ENCODE assay signal across 2 cellular contexts in the genomic region with DNA sequence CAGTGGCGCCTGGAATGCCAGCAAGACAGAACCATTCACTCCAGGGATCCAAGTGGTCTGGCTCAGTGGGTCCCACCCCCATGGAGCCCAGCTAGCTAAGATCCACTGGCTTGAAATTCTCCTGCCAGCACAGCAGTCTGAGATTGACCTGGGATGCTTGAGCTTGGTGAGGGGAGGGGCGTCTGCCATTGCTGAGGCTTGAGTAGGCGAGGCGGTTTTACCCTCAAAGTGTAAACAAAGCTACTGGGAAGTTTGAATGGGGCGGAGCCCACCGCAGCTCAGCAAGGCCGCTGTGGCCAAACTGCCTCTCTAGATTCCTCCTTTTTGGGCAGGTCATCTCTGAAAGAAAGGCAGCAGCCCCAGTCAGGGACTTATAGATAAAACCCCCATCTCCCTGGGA.
TF ChIP-seq lines count a peak whose summit lies in the region.

No MANE protein-coding gene starts in this region.

TF ChIP-seq in GM23338, 12 proteins besides CTCF, POLR2A, EP300 and RAD21 (continues in another document):
- TF ChIP-seq, protein P1, sequence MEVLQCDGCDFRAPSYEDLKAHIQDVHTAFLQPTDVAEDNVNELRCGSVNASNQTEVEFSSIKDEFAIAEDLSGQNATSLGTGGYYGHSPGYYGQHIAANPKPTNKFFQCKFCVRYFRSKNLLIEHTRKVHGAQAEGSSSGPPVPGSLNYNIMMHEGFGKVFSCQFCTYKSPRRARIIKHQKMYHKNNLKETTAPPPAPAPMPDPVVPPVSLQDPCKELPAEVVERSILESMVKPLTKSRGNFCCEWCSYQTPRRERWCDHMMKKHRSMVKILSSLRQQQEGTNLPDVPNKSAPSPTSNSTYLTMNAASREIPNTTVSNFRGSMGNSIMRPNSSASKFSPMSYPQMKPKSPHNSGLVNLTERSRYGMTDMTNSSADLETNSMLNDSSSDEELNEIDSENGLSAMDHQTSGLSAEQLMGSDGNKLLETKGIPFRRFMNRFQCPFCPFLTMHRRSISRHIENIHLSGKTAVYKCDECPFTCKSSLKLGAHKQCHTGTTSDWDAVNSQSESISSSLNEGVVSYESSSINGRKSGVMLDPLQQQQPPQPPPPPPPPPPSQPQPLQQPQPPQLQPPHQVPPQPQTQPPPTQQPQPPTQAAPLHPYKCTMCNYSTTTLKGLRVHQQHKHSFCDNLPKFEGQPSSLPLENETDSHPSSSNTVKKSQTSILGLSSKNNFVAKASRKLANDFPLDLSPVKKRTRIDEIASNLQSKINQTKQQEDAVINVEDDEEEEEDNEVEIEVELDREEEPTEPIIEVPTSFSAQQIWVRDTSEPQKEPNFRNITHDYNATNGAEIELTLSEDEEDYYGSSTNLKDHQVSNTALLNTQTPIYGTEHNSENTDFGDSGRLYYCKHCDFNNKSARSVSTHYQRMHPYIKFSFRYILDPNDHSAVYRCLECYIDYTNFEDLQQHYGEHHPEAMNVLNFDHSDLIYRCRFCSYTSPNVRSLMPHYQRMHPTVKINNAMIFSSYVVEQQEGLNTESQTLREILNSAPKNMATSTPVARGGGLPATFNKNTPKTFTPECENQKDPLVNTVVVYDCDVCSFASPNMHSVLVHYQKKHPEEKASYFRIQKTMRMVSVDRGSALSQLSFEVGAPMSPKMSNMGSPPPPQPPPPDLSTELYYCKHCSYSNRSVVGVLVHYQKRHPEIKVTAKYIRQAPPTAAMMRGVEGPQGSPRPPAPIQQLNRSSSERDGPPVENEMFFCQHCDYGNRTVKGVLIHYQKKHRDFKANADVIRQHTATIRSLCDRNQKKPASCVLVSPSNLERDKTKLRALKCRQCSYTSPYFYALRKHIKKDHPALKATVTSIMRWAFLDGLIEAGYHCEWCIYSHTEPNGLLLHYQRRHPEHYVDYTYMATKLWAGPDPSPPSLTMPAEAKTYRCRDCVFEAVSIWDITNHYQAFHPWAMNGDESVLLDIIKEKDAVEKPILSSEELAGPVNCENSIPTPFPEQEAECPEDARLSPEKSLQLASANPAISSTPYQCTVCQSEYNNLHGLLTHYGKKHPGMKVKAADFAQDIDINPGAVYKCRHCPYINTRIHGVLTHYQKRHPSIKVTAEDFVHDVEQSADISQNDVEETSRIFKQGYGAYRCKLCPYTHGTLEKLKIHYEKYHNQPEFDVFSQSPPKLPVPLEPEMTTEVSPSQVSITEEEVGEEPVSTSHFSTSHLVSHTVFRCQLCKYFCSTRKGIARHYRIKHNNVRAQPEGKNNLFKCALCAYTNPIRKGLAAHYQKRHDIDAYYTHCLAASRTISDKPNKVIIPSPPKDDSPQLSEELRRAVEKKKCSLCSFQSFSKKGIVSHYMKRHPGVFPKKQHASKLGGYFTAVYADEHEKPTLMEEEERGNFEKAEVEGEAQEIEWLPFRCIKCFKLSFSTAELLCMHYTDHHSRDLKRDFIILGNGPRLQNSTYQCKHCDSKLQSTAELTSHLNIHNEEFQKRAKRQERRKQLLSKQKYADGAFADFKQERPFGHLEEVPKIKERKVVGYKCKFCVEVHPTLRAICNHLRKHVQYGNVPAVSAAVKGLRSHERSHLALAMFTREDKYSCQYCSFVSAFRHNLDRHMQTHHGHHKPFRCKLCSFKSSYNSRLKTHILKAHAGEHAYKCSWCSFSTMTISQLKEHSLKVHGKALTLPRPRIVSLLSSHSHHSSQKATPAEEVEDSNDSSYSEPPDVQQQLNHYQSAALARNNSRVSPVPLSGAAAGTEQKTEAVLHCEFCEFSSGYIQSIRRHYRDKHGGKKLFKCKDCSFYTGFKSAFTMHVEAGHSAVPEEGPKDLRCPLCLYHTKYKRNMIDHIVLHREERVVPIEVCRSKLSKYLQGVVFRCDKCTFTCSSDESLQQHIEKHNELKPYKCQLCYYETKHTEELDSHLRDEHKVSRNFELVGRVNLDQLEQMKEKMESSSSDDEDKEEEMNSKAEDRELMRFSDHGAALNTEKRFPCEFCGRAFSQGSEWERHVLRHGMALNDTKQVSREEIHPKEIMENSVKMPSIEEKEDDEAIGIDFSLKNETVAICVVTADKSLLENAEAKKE (CRISPR knock-in tag; IDR thresholded peaks at IDR 0.05): no peak
- TF ChIP-seq POLR2AphosphoS5 (IDR thresholded peaks at IDR 0.05; ENCODE audit: low read depth): no peak
- TF ChIP-seq EZH2 (IDR thresholded peaks at IDR 0.05; ENCODE audit: low read depth, unreplicated experiment): no peak
- no peak for TF ChIP-seq ZNF114 (CRISPR knock-in tag; IDR thresholded peaks at IDR 0.05)
- no peak for TF ChIP-seq CREB1 (CRISPR knock-in tag; IDR thresholded peaks at IDR 0.05; ENCODE audit: low read depth)
- no peak for TF ChIP-seq NANOG (IDR thresholded peaks at IDR 0.05; ENCODE audit: borderline replicate concordance)
- TF ChIP-seq JUNB (IDR thresholded peaks at IDR 0.05; ENCODE audit: unreplicated experiment): no peak
- TF ChIP-seq ZNF331 (CRISPR knock-in tag; IDR thresholded peaks at IDR 0.05; ENCODE audit: low read depth): no peak
- TF ChIP-seq, protein P2, sequence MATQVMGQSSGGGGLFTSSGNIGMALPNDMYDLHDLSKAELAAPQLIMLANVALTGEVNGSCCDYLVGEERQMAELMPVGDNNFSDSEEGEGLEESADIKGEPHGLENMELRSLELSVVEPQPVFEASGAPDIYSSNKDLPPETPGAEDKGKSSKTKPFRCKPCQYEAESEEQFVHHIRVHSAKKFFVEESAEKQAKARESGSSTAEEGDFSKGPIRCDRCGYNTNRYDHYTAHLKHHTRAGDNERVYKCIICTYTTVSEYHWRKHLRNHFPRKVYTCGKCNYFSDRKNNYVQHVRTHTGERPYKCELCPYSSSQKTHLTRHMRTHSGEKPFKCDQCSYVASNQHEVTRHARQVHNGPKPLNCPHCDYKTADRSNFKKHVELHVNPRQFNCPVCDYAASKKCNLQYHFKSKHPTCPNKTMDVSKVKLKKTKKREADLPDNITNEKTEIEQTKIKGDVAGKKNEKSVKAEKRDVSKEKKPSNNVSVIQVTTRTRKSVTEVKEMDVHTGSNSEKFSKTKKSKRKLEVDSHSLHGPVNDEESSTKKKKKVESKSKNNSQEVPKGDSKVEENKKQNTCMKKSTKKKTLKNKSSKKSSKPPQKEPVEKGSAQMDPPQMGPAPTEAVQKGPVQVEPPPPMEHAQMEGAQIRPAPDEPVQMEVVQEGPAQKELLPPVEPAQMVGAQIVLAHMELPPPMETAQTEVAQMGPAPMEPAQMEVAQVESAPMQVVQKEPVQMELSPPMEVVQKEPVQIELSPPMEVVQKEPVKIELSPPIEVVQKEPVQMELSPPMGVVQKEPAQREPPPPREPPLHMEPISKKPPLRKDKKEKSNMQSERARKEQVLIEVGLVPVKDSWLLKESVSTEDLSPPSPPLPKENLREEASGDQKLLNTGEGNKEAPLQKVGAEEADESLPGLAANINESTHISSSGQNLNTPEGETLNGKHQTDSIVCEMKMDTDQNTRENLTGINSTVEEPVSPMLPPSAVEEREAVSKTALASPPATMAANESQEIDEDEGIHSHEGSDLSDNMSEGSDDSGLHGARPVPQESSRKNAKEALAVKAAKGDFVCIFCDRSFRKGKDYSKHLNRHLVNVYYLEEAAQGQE (IDR thresholded peaks at IDR 0.05; ENCODE audit: unreplicated experiment): no peak
- TF ChIP-seq EZH2phosphoT487 (IDR thresholded peaks at IDR 0.05; ENCODE audit: unreplicated experiment): no peak

TF ChIP-seq in WTC11, 78 proteins besides CTCF, POLR2A, EP300 and RAD21 (continued from another document):
- TF ChIP-seq IRF2 (CRISPR knock-in tag; IDR thresholded peaks at IDR 0.05; ENCODE audit: borderline replicate concordance, low read depth) (no peak), GRHL2 (CRISPR knock-in tag; IDR thresholded peaks at IDR 0.05; ENCODE audit: insufficient replicate concordance, severe bottlenecking) (no peak), FOXP1 (CRISPR knock-in tag; IDR thresholded peaks at IDR 0.05; ENCODE audit: borderline replicate concordance) (no peak)
- TF ChIP-seq, protein P3, sequence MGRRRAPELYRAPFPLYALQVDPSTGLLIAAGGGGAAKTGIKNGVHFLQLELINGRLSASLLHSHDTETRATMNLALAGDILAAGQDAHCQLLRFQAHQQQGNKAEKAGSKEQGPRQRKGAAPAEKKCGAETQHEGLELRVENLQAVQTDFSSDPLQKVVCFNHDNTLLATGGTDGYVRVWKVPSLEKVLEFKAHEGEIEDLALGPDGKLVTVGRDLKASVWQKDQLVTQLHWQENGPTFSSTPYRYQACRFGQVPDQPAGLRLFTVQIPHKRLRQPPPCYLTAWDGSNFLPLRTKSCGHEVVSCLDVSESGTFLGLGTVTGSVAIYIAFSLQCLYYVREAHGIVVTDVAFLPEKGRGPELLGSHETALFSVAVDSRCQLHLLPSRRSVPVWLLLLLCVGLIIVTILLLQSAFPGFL (CRISPR knock-in tag; IDR thresholded peaks at IDR 0.05; ENCODE audit: borderline replicate concordance): no peak
